Comparison of ENCODE assay signal across 15 cellular contexts in the genomic region with DNA sequence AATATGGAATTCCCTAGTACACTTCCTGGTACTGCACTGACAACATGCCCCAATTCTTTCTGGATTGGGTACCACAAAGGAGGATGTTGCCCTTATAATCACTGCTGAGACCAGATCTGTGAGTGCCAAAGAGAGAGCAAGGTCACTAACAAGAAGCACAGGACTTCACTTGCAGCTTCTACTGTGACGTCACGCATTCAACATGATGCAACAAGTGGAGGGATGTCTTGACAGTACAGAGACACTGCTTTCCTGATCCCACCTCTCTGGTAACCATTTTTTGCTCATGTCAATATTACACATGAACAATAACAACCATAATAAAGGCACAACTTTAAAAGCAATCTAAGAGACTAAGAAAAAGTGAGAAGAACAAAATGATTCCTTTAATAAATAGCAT.
DNase-seq lines count a peak whose midpoint lies in the region; ATAC-seq, FAIRE-seq and TF ChIP-seq lines count a peak whose summit lies in the region.
"Had no signal": no experiment of that assay in that cellular context is flagged by ENCODE, and none has a peak within 500 bp of the region (broad histone marks: within the 10 kb centered on the region; RNA-seq: fewer than 3 reads in every experiment).

No MANE protein-coding gene starts in this region.

- no peak overlapping the region for H2BK120ac ChIP-seq in mesendoderm (ENCODE audit: low read depth, low read length)

- no peak for TF ChIP-seq CTCF in GM12878 (IDR thresholded peaks at IDR 0.05 in 2 of 3, conservative IDR thresholded peaks at IDR 0.05 in 1 of 3; ENCODE audit: control insufficient read depth in 2 of 3, extremely low read depth in 1 of 3, insufficient read depth in 1 of 3, low read depth in 3 of 3, low read length in 3 of 3)

- H3K27ac ChIP-seq in GM12878 (ENCODE audit: control insufficient read depth, insufficient read depth) (no peak overlapping the region), mesendoderm (ENCODE audit: low read depth, low read length) (no peak overlapping the region), SJCRH30 (no peak overlapping the region)
- H3K27ac ChIP-seq: 22Rv1, HL-60, KMS-11 had no signal

- no peak overlapping the region for H4K8ac ChIP-seq in mesendoderm (ENCODE audit: low read depth, low read length)

- CTCF ChIA-PET in GM12878 (lab: Yijun Ruan, JAX), result no interaction called here

- H3K36me3 ChIP-seq in GM12878 (ENCODE audit: control insufficient read depth in 2 of 2, insufficient read depth in 2 of 2, low read length in 1 of 2) (no peaks in the 10 kb centered on the region), mesendoderm (ENCODE audit: control insufficient read depth, insufficient read depth, low read length) (no peaks in the 10 kb centered on the region), SJCRH30 (no peaks in the 10 kb centered on the region)

- H3K4ac ChIP-seq in mesendoderm (ENCODE audit: low read depth, low read length), result no peak overlapping the region

- H3K4me3 ChIP-seq in GM12878 (no peak overlapping the region), mesendoderm (ENCODE audit: low read length) (no peak overlapping the region), SJCRH30 (no peak overlapping the region)

- TF ChIP-seq EP300 in GM12878 (IDR thresholded peaks at IDR 0.05; ENCODE audit: borderline replicate concordance in 1 of 2, control insufficient read depth in 1 of 2, low read depth in 2 of 2, low read length in 2 of 2), result no peak

- H3K4me1 ChIP-seq in GM12878 (ENCODE audit: control insufficient read depth, insufficient read depth, low read length) (no peaks in the 10 kb centered on the region), mesendoderm (ENCODE audit: control insufficient read depth, low read depth, low read length) (no peaks in the 10 kb centered on the region), SJCRH30 (no peaks in the 10 kb centered on the region)

- peak; percentile 27 for FAIRE-seq in GM12878 (lab: Jason Lieb, UNC)
- FAIRE-seq: GM19239 had no signal

- no peaks in the 10 kb centered on the region; the same call in 2 of the 3 replicates for H3K9me3 ChIP-seq in GM12878 (replicated peaks; ENCODE audit: control insufficient read depth, insufficient read depth, low read length)
- H3K9me3 ChIP-seq in SJCRH30 (replicated peaks), result no peaks in the 10 kb centered on the region

- POLR2A ChIA-PET in GM12878 (lab: Charles Lee), result no interaction called here

- no peak overlapping the region for H2BK15ac ChIP-seq in mesendoderm (replicated peaks; ENCODE audit: low read depth)

- no peak overlapping the region for H3K23ac ChIP-seq in mesendoderm (ENCODE audit: low read length)

- no peak overlapping the region for H2AFZ ChIP-seq in GM12878 (ENCODE audit: control insufficient read depth, low read depth, low read length)

- in situ Hi-C loops in GM12878 (cut with MboI), result no loop called here

- SMC1A ChIA-PET in GM12878 (lab: Charles Lee; ENCODE audit: uncharacterized antibody, unreplicated experiment), result interaction anchor here (0.7 to 0.8 kb wide), 2 partner anchors 8 to 16 kb away, joined by 3 read pairs; no protein-coding TSS in a partner anchor

- H3K18ac ChIP-seq in mesendoderm (ENCODE audit: low read length), result no peak overlapping the region

- H3K4me2 ChIP-seq in GM12878 (ENCODE audit: control insufficient read depth, insufficient read depth) (no peak overlapping the region), mesendoderm (ENCODE audit: low read length) (no peak overlapping the region)
- H3K4me2 ChIP-seq: KMS-11 had no signal

- TF ChIP-seq RAD21 in GM12878 (IDR thresholded peaks at IDR 0.05; ENCODE audit: insufficient read depth, low read depth, low read length), result no peak

- no peak overlapping the region for H3K56ac ChIP-seq in mesendoderm (ENCODE audit: low read length)

- peak; percentile 11 for DNase-seq in DMS53 (lab: John Stamatoyannopoulos, UW)
- no peak for DNase-seq in DMS53 treated with DMSO at 0.1 percent for 48 hours (lab: John Stamatoyannopoulos, UW; ENCODE audit: unreplicated experiment)
- DNase-seq in GM12878 (ENCODE audit: low read depth, low spot score), result no peak
- peak; percentile 16 for DNase-seq in mesendoderm
- no peak for DNase-seq in CD1c-positive myeloid dendritic cell (ENCODE audit: extremely low spot score)
- no peak for DNase-seq in SJCRH30
- DNase-seq: CD8-positive, alpha-beta memory T cell; DND-41; GDM1; HCEC 1CT had no signal

- no TSS peak for BruUV-seq in GM12878 (replicated peaks; lab: Mats Ljungman, UMichigan)

- no peak overlapping the region for H4K5ac ChIP-seq in mesendoderm (ENCODE audit: low read length)

- intact Hi-C loops in GM12878 (cut with micrococcal nuclease; ENCODE audit: unreplicated experiment), result loop anchor here (5.0 kb wide), 2 partner anchors 241 to 406 kb away; no protein-coding TSS in a partner anchor

- no peak for ATAC-seq in GM12878
- no peak for ATAC-seq in HG03095 (IDR thresholded peaks at IDR 0.05; ENCODE audit: unreplicated experiment)

- RAD21 ChIA-PET in GM12878 (lab: Charles Lee; ENCODE audit: unreplicated experiment), result interaction anchor here (1.0 kb wide), 1 partner anchor 406 kb away, joined by 3 read pairs; no protein-coding TSS in a partner anchor

- H3K27me3 ChIP-seq in GM12878 (replicated peaks in 1 of 2; ENCODE audit: control insufficient read depth in 2 of 2, insufficient read depth in 2 of 2, low read length in 1 of 2) (no peaks in the 10 kb centered on the region), mesendoderm (ENCODE audit: insufficient read depth, low read length, poor library complexity) (no peaks in the 10 kb centered on the region), SJCRH30 (no peaks in the 10 kb centered on the region)

- 82% methylated on average over 2 of the region's 2 CpGs for WGBS in GM12878 (ENCODE audit: insufficient coverage, insufficient replicate concordance, low lambda C conversion rate, missing lambda C conversion rate)
- no CpG with 5 or more reads among the region's 2 CpGs for WGBS in mesendoderm (ENCODE audit: extremely low coverage, insufficient coverage, low lambda C conversion rate)

- TF ChIP-seq POLR2A in GM12878 (IDR thresholded peaks at IDR 0.05; ENCODE audit: low read depth, low read length), result no peak

- H2BK5ac ChIP-seq in mesendoderm (ENCODE audit: low read length), result no peak overlapping the region

- no peak overlapping the region for H2AK5ac ChIP-seq in mesendoderm (ENCODE audit: low read length)

- H3K79me1 ChIP-seq in mesendoderm (ENCODE audit: low read length), result no peaks in the 10 kb centered on the region

- H3K79me2 ChIP-seq in GM12878 (ENCODE audit: control insufficient read depth, insufficient read depth, low read length), result no peaks in the 10 kb centered on the region
- H3K79me2 ChIP-seq in mesendoderm (ENCODE audit: control insufficient read depth, insufficient read depth, low read length), result no peaks in the 10 kb centered on the region

- no peak overlapping the region for H3K9ac ChIP-seq in GM12878 (ENCODE audit: control insufficient read depth, insufficient read depth, low read length)
- H3K9ac ChIP-seq in mesendoderm (ENCODE audit: low read length), result no peak overlapping the region
- H3K9ac ChIP-seq: KMS-11 had no signal

- no peaks in the 10 kb centered on the region for H4K20me1 ChIP-seq in GM12878 (ENCODE audit: control insufficient read depth, insufficient read depth)

TF ChIP-seq in GM12878, 131 proteins besides CTCF, POLR2A, EP300 and RAD21:
- TF ChIP-seq, protein P1, sequence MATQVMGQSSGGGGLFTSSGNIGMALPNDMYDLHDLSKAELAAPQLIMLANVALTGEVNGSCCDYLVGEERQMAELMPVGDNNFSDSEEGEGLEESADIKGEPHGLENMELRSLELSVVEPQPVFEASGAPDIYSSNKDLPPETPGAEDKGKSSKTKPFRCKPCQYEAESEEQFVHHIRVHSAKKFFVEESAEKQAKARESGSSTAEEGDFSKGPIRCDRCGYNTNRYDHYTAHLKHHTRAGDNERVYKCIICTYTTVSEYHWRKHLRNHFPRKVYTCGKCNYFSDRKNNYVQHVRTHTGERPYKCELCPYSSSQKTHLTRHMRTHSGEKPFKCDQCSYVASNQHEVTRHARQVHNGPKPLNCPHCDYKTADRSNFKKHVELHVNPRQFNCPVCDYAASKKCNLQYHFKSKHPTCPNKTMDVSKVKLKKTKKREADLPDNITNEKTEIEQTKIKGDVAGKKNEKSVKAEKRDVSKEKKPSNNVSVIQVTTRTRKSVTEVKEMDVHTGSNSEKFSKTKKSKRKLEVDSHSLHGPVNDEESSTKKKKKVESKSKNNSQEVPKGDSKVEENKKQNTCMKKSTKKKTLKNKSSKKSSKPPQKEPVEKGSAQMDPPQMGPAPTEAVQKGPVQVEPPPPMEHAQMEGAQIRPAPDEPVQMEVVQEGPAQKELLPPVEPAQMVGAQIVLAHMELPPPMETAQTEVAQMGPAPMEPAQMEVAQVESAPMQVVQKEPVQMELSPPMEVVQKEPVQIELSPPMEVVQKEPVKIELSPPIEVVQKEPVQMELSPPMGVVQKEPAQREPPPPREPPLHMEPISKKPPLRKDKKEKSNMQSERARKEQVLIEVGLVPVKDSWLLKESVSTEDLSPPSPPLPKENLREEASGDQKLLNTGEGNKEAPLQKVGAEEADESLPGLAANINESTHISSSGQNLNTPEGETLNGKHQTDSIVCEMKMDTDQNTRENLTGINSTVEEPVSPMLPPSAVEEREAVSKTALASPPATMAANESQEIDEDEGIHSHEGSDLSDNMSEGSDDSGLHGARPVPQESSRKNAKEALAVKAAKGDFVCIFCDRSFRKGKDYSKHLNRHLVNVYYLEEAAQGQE (IDR thresholded peaks at IDR 0.05; ENCODE audit: low read depth, low read length), result no peak
- no peak for TF ChIP-seq ZNF622 (IDR thresholded peaks at IDR 0.05)

Comparison
In these comparisons a context has a peak if more than half of its experiments do, and no peak if none do; other contexts are left out.
1. DNase-seq: peak in DMS53 (single experiment) and mesendoderm (single experiment); none in DMS53 treated with DMSO at 0.1 percent for 48 hours (single experiment), GM12878 (single experiment), CD1c-positive myeloid dendritic cell (single experiment) and SJCRH30 (0 of 2).